ENCODE assay signal across 9 cellular contexts in genomic region chr10:12720217-12720981, GRCh38.
DNase-seq lines count a peak whose midpoint lies in the region; ATAC-seq, FAIRE-seq and TF ChIP-seq lines count a peak whose summit lies in the region.
"Had no signal": no experiment of that assay in that cellular context is flagged by ENCODE, and none has a peak within 500 bp of the region (broad histone marks: within the 10 kb centered on the region; RNA-seq: fewer than 3 reads in every experiment).

No MANE protein-coding gene starts in this region.

- H3K9me3 ChIP-seq in psoas muscle = no peaks in the 10 kb centered on the region

- WGBS in psoas muscle, 3 donors = 35 to 53% (median 47%) methylated on average over 9 of the region's 9 CpGs

- no peaks in the 10 kb centered on the region for H3K9me3 Mint-ChIP-seq in activated naive CD4-positive, alpha-beta T cell treated with anti-CD3 and anti-CD28 coated beads for 36 hours
- H3K9me3 Mint-ChIP-seq in activated naive CD4-positive, alpha-beta T cell treated with anti-CD3 and anti-CD28 coated beads, Interleukin-2, amount 10 ng/mL, durations not matched to agents 7 days and 5 days = no peaks in the 10 kb centered on the region
- H3K9me3 Mint-ChIP-seq: activated B cell treated with CpG ODN at 0.5 μM for 24 hours had no signal

- CTCF ChIA-PET in activated naive CD4-positive, alpha-beta T cell treated with anti-CD3 and anti-CD28 coated beads for 36 hours (lab: Charles Lee) = no interaction called here
- CTCF ChIA-PET in activated naive CD4-positive, alpha-beta T cell treated with anti-CD3 and anti-CD28 coated beads, Interleukin-2, amount 10 ng/mL, durations not matched to agents 7 days and 5 days (lab: Charles Lee) = interaction anchor here (1.1 kb wide), 1 partner anchor 506 kb away, joined by 5 read pairs; no protein-coding TSS in a partner anchor

- no peak for FAIRE-seq in GM12891 (lab: Jason Lieb, UNC)

- intact Hi-C loops in activated naive CD4-positive, alpha-beta T cell treated with anti-CD3 and anti-CD28 coated beads for 36 hours (cut with micrococcal nuclease) = no loop called here
- intact Hi-C loops in psoas muscle (cut with DNase I) = loop anchor here in 1 of 2 donors (5.0 kb wide), 1 partner anchor 377 kb away; no protein-coding TSS in a partner anchor

- peak overlapping the region; percentile 69 for H3K27ac ChIP-seq in psoas muscle

- peaks cover 24% of the 10 kb centered on the region for H3K4me1 Mint-ChIP-seq in activated naive CD4-positive, alpha-beta T cell treated with anti-CD3 and anti-CD28 coated beads for 36 hours (ENCODE audit: low read depth)
- H3K4me1 Mint-ChIP-seq in activated naive CD4-positive, alpha-beta T cell treated with anti-CD3 and anti-CD28 coated beads, Interleukin-2, amount 10 ng/mL, durations not matched to agents 7 days and 5 days = peaks cover 17% of the 10 kb centered on the region
- H3K4me1 Mint-ChIP-seq: activated B cell treated with CpG ODN at 0.5 μM for 24 hours had no signal

- ATAC-seq in psoas muscle = peak; percentile 85 to 95 (median 94)

- no peak for TF ChIP-seq CTCF in fibroblast of villous mesenchyme (IDR thresholded peaks at IDR 0.05; ENCODE audit: insufficient read depth, low read depth, low read length)
- TF ChIP-seq CTCF in psoas muscle (IDR thresholded peaks at IDR 0.05) = no peak

- DNase-seq in activated naive CD4-positive, alpha-beta T cell treated with anti-CD3 and anti-CD28 coated beads for 36 hours = peak; percentile 28
- no peak for DNase-seq in activated naive CD4-positive, alpha-beta T cell treated with anti-CD3 and anti-CD28 coated beads, Interleukin-2, amount 10 ng/mL, durations not matched to agents 7 days and 5 days
- DNase-seq in SK-N-DZ (ENCODE audit: low spot score) = peak; percentile 60
- DNase-seq in fibroblast of villous mesenchyme (ENCODE audit: low read depth) = peak; percentile 85
- DNase-seq in psoas muscle = peak; percentile 87 to 91
- no peak for DNase-seq in GM12891 (ENCODE audit: insufficient read length, low spot score)
- DNase-seq in cerebellar cortex (ENCODE audit: low spot score) = no peak
- no peak for DNase-seq in NOMO-1 treated with DMSO at 0.1 percent for 48 hours (lab: John Stamatoyannopoulos, UW; ENCODE audit: unreplicated experiment)
- DNase-seq: activated B cell treated with CpG ODN at 0.5 μM for 24 hours had no signal

- no peaks in the 10 kb centered on the region for H3K36me3 ChIP-seq in psoas muscle (ENCODE audit: insufficient read depth in 1 of 2, low read depth in 1 of 2)

- no peak for TF ChIP-seq POLR2A in GM12891 (IDR thresholded peaks at IDR 0.05; ENCODE audit: low read depth, low read length)

- H3K4me1 ChIP-seq in psoas muscle = no peaks in the 10 kb centered on the region

- H3K36me3 Mint-ChIP-seq in activated naive CD4-positive, alpha-beta T cell treated with anti-CD3 and anti-CD28 coated beads for 36 hours (ENCODE audit: low read depth) = no peaks in the 10 kb centered on the region
- no peaks in the 10 kb centered on the region for H3K36me3 Mint-ChIP-seq in activated naive CD4-positive, alpha-beta T cell treated with anti-CD3 and anti-CD28 coated beads, Interleukin-2, amount 10 ng/mL, durations not matched to agents 7 days and 5 days

- H3K27me3 Mint-ChIP-seq in activated naive CD4-positive, alpha-beta T cell treated with anti-CD3 and anti-CD28 coated beads for 36 hours (ENCODE audit: low read depth) = no peaks in the 10 kb centered on the region
- no peaks in the 10 kb centered on the region for H3K27me3 Mint-ChIP-seq in activated naive CD4-positive, alpha-beta T cell treated with anti-CD3 and anti-CD28 coated beads, Interleukin-2, amount 10 ng/mL, durations not matched to agents 7 days and 5 days
- H3K27me3 Mint-ChIP-seq: activated B cell treated with CpG ODN at 0.5 μM for 24 hours had no signal

- H3K27ac Mint-ChIP-seq in activated naive CD4-positive, alpha-beta T cell treated with anti-CD3 and anti-CD28 coated beads for 36 hours = no peak overlapping the region
- no peak overlapping the region for H3K27ac Mint-ChIP-seq in activated naive CD4-positive, alpha-beta T cell treated with anti-CD3 and anti-CD28 coated beads, Interleukin-2, amount 10 ng/mL, durations not matched to agents 7 days and 5 days
- H3K27ac Mint-ChIP-seq: activated B cell treated with CpG ODN at 0.5 μM for 24 hours had no signal

- no peaks in the 10 kb centered on the region for H3K27me3 ChIP-seq in psoas muscle (ENCODE audit: insufficient read depth in 3 of 3, low read length in 2 of 3)

- H3K4me3 ChIP-seq in fibroblast of villous mesenchyme (ENCODE audit: low read depth, low read length) (no peak overlapping the region), psoas muscle (no peak overlapping the region)

- H3K4me3 Mint-ChIP-seq in activated naive CD4-positive, alpha-beta T cell treated with anti-CD3 and anti-CD28 coated beads for 36 hours = no peak overlapping the region
- no peak overlapping the region for H3K4me3 Mint-ChIP-seq in activated naive CD4-positive, alpha-beta T cell treated with anti-CD3 and anti-CD28 coated beads, Interleukin-2, amount 10 ng/mL, durations not matched to agents 7 days and 5 days
- H3K4me3 Mint-ChIP-seq: activated B cell treated with CpG ODN at 0.5 μM for 24 hours had no signal

TF ChIP-seq in GM12891, 5 proteins besides CTCF, POLR2A, EP300 and RAD21:
- TF ChIP-seq TAF1 (IDR thresholded peaks at IDR 0.05; ENCODE audit: low read depth, low read length) (no peak), POLR2AphosphoS5 (IDR thresholded peaks at IDR 0.05; ENCODE audit: low read depth, low read length) (no peak), POU2F2 (IDR thresholded peaks at IDR 0.05; ENCODE audit: low read depth, low read length) (no peak), PAX5 (IDR thresholded peaks at IDR 0.05; ENCODE audit: insufficient read depth, low read length, severe bottlenecking) (no peak), SPI1 (IDR thresholded peaks at IDR 0.05; ENCODE audit: low read depth, low read length) (no peak)

Comparison
In these comparisons a context has a peak if more than half of its experiments do, and no peak if none do; other contexts are left out.
1. DNase-seq: peak in activated naive CD4-positive, alpha-beta T cell treated with anti-CD3 and anti-CD28 coated beads for 36 hours (single experiment), SK-N-DZ (single experiment), fibroblast of villous mesenchyme (single experiment) and psoas muscle (2 of 2); none in activated naive CD4-positive, alpha-beta T cell treated with anti-CD3 and anti-CD28 coated beads, Interleukin-2, amount 10 ng/mL, durations not matched to agents 7 days and 5 days (single experiment), GM12891 (single experiment), cerebellar cortex (single experiment) and NOMO-1 treated with DMSO at 0.1 percent for 48 hours (single experiment).